In the genomic region with DNA sequence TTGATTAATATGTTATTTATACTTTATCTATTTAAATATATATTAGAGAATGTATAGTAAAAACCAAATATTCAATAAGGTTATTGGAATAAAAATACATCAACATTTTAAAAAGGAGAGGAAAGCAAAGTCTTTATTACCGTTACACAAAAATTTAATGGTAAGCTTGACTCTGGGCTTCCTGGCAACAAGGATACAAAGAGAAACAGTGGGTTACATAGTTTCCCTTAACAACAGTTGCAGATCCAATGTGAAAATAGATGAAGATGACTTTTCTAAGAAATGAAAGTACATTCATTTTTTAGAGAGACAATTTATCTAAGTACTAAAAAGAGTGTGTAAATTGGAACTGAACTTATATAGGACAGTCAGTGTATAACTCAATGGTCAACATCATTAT, we compare ENCODE assay signal across 21 cellular contexts. TPM values are rescaled to one million over a fixed set of nuclear protein-coding genes. Genes with fewer than 3 reads are reported as not detected.
DNase-seq lines count a peak whose midpoint lies in the region; ATAC-seq and TF ChIP-seq lines count a peak whose summit lies in the region.
"Had no signal": no experiment of that assay in that cellular context is flagged by ENCODE, and none has a peak within 500 bp of the region (broad histone marks: within the 10 kb centered on the region; RNA-seq: fewer than 3 reads in every experiment).

No MANE protein-coding gene starts in this region.

- H3K27ac Mint-ChIP-seq in endodermal cell: peak overlapping the region; percentile 64
- H3K27ac Mint-ChIP-seq: CD4-positive, CD25-positive, alpha-beta regulatory T cell had no signal

- TF ChIP-seq POLR2A in spleen (IDR thresholded peaks at IDR 0.05): no peak

- peaks cover 5% of the 10 kb centered on the region for H3K36me3 Mint-ChIP-seq in endodermal cell (ENCODE audit: low read depth)
- H3K36me3 Mint-ChIP-seq: CD4-positive, CD25-positive, alpha-beta regulatory T cell had no signal

- no peak overlapping the region for H3K27ac ChIP-seq in endodermal cell (ENCODE audit: low read depth, low read length)
- peak overlapping the region; percentile 7 to 67 (median 43) for H3K27ac ChIP-seq in spleen
- H3K27ac ChIP-seq: BLaER1 had no signal

- H3K4me3 ChIP-seq in Loucy (ENCODE audit: low read length, poor library complexity, severe bottlenecking) (no peak overlapping the region), endodermal cell (ENCODE audit: low read length) (peak overlapping the region; percentile 56), spleen (no peak overlapping the region)
- H3K4me3 ChIP-seq: BLaER1, MG63 had no signal

- H3K9me2 ChIP-seq in Loucy (replicated peaks; ENCODE audit: low read depth, low read length): no peaks in the 10 kb centered on the region

- peaks cover 50% of the 10 kb centered on the region for H3K27me3 ChIP-seq in Loucy (ENCODE audit: insufficient read depth, low read length, poor library complexity, severe bottlenecking)
- H3K27me3 ChIP-seq in endodermal cell (ENCODE audit: control insufficient read depth, insufficient read depth, low read length, poor library complexity, severe bottlenecking): no peaks in the 10 kb centered on the region
- H3K27me3 ChIP-seq in spleen (replicated peaks in 1 of 7): peaks cover 0 to 3% (median 0%) of the 10 kb centered on the region in 7 donors
- H3K27me3 ChIP-seq: BLaER1, MG63 had no signal

- peaks cover 3% of the 10 kb centered on the region; the same call in 1 of the 2 replicates for H3F3A ChIP-seq in Loucy (ENCODE audit: low read depth)

- intact Hi-C loops in spleen (cut with DNase I; ENCODE audit: low total_unique reads): no loop called here

- H3K4me1 ChIP-seq in Loucy (ENCODE audit: insufficient read depth, low read length, poor library complexity, severe bottlenecking): peaks cover 19% of the 10 kb centered on the region
- H3K4me1 ChIP-seq in endodermal cell (ENCODE audit: control insufficient read depth, insufficient read depth, low read length): peaks cover 10% of the 10 kb centered on the region
- H3K4me1 ChIP-seq in spleen: peaks cover 0 to 14% (median 3%) of the 10 kb centered on the region in 6 donors

- no peaks in the 10 kb centered on the region for H3K9me3 ChIP-seq in Loucy (ENCODE audit: insufficient read depth, low read depth, low read length)
- H3K9me3 ChIP-seq in endodermal cell (ENCODE audit: control insufficient read depth, low read length): no peaks in the 10 kb centered on the region
- no peaks in the 10 kb centered on the region for H3K9me3 ChIP-seq in spleen
- H3K9me3 ChIP-seq: BLaER1 had no signal

- no peaks in the 10 kb centered on the region for H3K79me2 ChIP-seq in Loucy (ENCODE audit: insufficient read depth, low read length)

- H3K9ac ChIP-seq in Loucy (ENCODE audit: low read depth, low read length, poor library complexity, severe bottlenecking): no peak overlapping the region
- H3K9ac ChIP-seq in endodermal cell (ENCODE audit: extremely low read depth, low read length, poor library complexity, severe bottlenecking): no peak overlapping the region
- H3K9ac ChIP-seq: BLaER1 had no signal

- H3K27me3 Mint-ChIP-seq in endodermal cell (ENCODE audit: insufficient read depth): peaks cover 4% of the 10 kb centered on the region

- WGBS in endodermal cell (ENCODE audit: insufficient coverage in 1 of 2, insufficient read length in 1 of 2), 2 experiments: 88 to 100% methylated on average over 1 of the region's 1 CpG
- 54 to 75% (median 69%) methylated on average over 1 of the region's 1 CpG for WGBS in spleen, 5 donors

- H3K36me3 ChIP-seq in Loucy (ENCODE audit: insufficient read depth, low read length): no peaks in the 10 kb centered on the region
- peaks cover 5% of the 10 kb centered on the region for H3K36me3 ChIP-seq in endodermal cell (ENCODE audit: control insufficient read depth, insufficient read depth, low read length)
- H3K36me3 ChIP-seq in spleen: no peaks in the 10 kb centered on the region
- H3K36me3 ChIP-seq: BLaER1, MG63 had no signal

- no peak for ATAC-seq in GM18502 (IDR thresholded peaks at IDR 0.05; ENCODE audit: poor library complexity, unreplicated experiment)
- ATAC-seq: HepG2 had no signal

- peaks cover 55% of the 10 kb centered on the region for H3K4me1 Mint-ChIP-seq in endodermal cell

- no peaks in the 10 kb centered on the region for H4K20me1 ChIP-seq in Loucy (ENCODE audit: insufficient read depth, low read length, poor library complexity, severe bottlenecking)
- H4K20me1 ChIP-seq: BLaER1 had no signal

- TF ChIP-seq CTCF in Loucy (conservative IDR thresholded peaks at IDR 0.05; ENCODE audit: low read length) (no peak), endodermal cell (conservative IDR thresholded peaks at IDR 0.05) (no peak), spleen (IDR thresholded peaks at IDR 0.05 in 8 of 11, conservative IDR thresholded peaks at IDR 0.05 in 3 of 11) (no peak)

- DNase-seq in endodermal cell (no peak), lung microvascular endothelial cell (ENCODE audit: low read depth in 2 of 2) (peak; percentile 77 to 84), spleen (no peak), DMS114 treated with DMSO at 0.1 percent for 48 hours (lab: John Stamatoyannopoulos, UW; ENCODE audit: unreplicated experiment) (no peak), NCI-H1092 (lab: John Stamatoyannopoulos, UW) (no peak)
- no peak for DNase-seq in stimulated activated CD4-positive, alpha-beta T cell treated with anti-CD3 and anti-CD28 coated beads, Interleukin-4, amount 100 ng/mL, for 1 hour
- DNase-seq: CD4-positive, CD25-positive, alpha-beta regulatory T cell; DMS53; MG63; NCI-H1417; NCI-H1694; NCI-H2029 treated with DMSO at 0.1 percent for 48 hours; NCI-H2227 treated with DMSO at 0.1 percent for 48 hours; NCI-H69; RPMI8226; SHP77 had no signal

- H3K4me2 ChIP-seq in Loucy (ENCODE audit: low read depth, low read length, poor library complexity, severe bottlenecking): peak overlapping the region; percentile 40
- H3K4me2 ChIP-seq: BLaER1 had no signal

- H3K9me3 Mint-ChIP-seq in endodermal cell: no peaks in the 10 kb centered on the region

- H2AFZ ChIP-seq in Loucy (ENCODE audit: low read length): no peak overlapping the region

- H3K4me3 Mint-ChIP-seq in endodermal cell: peak overlapping the region; percentile 37
- H3K4me3 Mint-ChIP-seq: CD4-positive, CD25-positive, alpha-beta regulatory T cell had no signal

RNA-seq across cellular contexts. Expression of a gene that starts 6.0 kb away (rescaled TPM):
- total RNA-seq in endodermal cell: 10 to 100 TPM; 59.5 to 67.4 TPM
- 41.6 TPM for polyA plus RNA-seq in endodermal cell (2013, experiment 1 of 2)
- 44.9 TPM for polyA plus RNA-seq in endodermal cell (2013, experiment 2 of 2)
- 32.5 and 50.6 TPM in 2 replicates for total RNA-seq in lung microvascular endothelial cell
- 10 to 100 TPM; 28.3 to 78.6 (median 50.9) TPM for total RNA-seq in spleen
- polyA plus RNA-seq in spleen: 10 to 100 TPM in 2 of 3 donors, 1 to 10 TPM in 1; 4.7 to 18.8 (median 13.4) TPM
- total RNA-seq: G401 had no signal

Comparison
In these comparisons a context has a peak if more than half of its experiments do, and no peak if none do; other contexts are left out.
1. DNase-seq: peak in lung microvascular endothelial cell (2 of 2); none in endodermal cell (single experiment), spleen (single experiment), DMS114 treated with DMSO at 0.1 percent for 48 hours (single experiment), stimulated activated CD4-positive, alpha-beta T cell treated with anti-CD3 and anti-CD28 coated beads, Interleukin-4, amount 100 ng/mL, for 1 hour (single experiment) and NCI-H1092 (single experiment).